In the genomic region with DNA sequence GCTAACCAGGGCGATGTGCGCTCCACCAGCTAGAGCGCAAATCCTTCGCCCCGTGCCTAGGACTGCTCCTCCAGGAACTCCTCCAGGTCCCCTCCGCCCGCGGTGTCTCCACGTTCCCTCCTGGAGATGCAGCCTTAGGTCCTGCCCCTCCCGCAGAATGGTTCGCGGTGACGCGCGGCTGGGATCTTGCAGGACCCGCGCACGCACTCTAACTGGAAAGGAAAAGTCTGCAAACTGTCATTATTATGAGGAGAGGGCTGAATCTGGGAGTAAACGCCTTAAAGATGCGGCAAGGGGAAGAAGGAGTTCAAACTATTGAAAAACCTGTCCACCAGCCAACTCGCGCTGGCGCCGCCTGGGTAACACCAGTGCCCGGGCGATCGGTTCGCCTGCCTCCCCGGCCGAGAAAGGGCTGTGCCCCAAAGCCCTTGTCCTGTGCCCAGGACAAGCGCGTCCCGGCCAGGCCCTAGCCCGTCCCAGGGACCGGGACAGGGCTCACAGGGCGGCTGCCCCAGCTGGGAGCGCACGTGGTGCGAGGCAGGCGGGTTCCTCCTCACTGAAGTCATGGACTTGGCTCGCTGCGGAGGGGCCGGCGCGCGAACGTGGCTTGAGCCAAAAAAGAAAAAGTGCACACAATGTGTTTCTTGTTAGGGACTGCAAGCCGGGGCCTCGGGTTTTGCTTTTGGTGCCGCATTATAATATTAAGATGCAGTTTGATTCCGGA, we compare ENCODE assay signal across 8 cellular contexts. TPM values are rescaled to one million over a fixed set of nuclear protein-coding genes. Genes with fewer than 3 reads are reported as not detected.
DNase-seq lines count a peak whose midpoint lies in the region; ATAC-seq and TF ChIP-seq lines count a peak whose summit lies in the region.

No MANE protein-coding gene starts in this region.

- ATAC-seq in SK-N-SH treated with all-trans-retinoic acid at 6 μM for 48 hours = peak; percentile 26
- ATAC-seq in gastroesophageal sphincter = peak; percentile 72
- no peak for ATAC-seq in GM18505 (IDR thresholded peaks at IDR 0.05; ENCODE audit: unreplicated experiment)

- DNase-seq in AG08396 (ENCODE audit: low spot score) (peak; percentile 88), nephron progenitor cell (peak; percentile 10), NCI-H1436 treated with DMSO at 0.1 percent for 48 hours (lab: John Stamatoyannopoulos, UW) (no peak), DMS153 (lab: John Stamatoyannopoulos, UW) (no peak), NCI-H1417 treated with DMSO at 0.1 percent for 48 hours (lab: John Stamatoyannopoulos, UW) (no peak)

- peak overlapping the region; percentile 22 to 89 for H3K4me3 ChIP-seq in gastroesophageal sphincter

- H3K27ac ChIP-seq in gastroesophageal sphincter = peak overlapping the region; percentile 76 to 99 (median 97)

- no peak for TF ChIP-seq EP300 in gastroesophageal sphincter (IDR thresholded peaks at IDR 0.05)

- H3K27me3 ChIP-seq in gastroesophageal sphincter = no peaks in the 10 kb centered on the region

- TF ChIP-seq CTCF in gastroesophageal sphincter (IDR thresholded peaks at IDR 0.05) = no peak
- TF ChIP-seq CTCF in nephron progenitor cell (IDR thresholded peaks at IDR 0.05) = no peak

- H3K4me1 Mint-ChIP-seq in nephron progenitor cell = peaks cover 62% of the 10 kb centered on the region

- H3K27me3 Mint-ChIP-seq in nephron progenitor cell (ENCODE audit: low read depth, poor library complexity) = no peaks in the 10 kb centered on the region

- H3K4me1 ChIP-seq in gastroesophageal sphincter = peaks cover 0 to 61% (median 16%) of the 10 kb centered on the region in 3 donors

- peaks cover 0 to 13% (median 0%) of the 10 kb centered on the region in 3 donors for H3K9me3 ChIP-seq in gastroesophageal sphincter

- H3K27ac Mint-ChIP-seq in nephron progenitor cell = peak overlapping the region; percentile 100

- no peaks in the 10 kb centered on the region for H3K36me3 ChIP-seq in gastroesophageal sphincter

- peaks cover 24% of the 10 kb centered on the region for H3K36me3 Mint-ChIP-seq in nephron progenitor cell (ENCODE audit: low read depth)

- peak overlapping the region; percentile 55 for H3K4me3 Mint-ChIP-seq in nephron progenitor cell

- WGBS in gastroesophageal sphincter (ENCODE audit: low coverage in 1 of 2), 2 donors = 5% methylated on average over 22 of the region's 51 CpGs; no CpG with 5 or more reads in 1 of the 2 donors

- H3K9me3 Mint-ChIP-seq in nephron progenitor cell = peaks cover 39% of the 10 kb centered on the region

- peak; percentile 46 to 54 for TF ChIP-seq POLR2A in gastroesophageal sphincter (IDR thresholded peaks at IDR 0.05)
- TF ChIP-seq POLR2A in GM18505 (IDR thresholded peaks at IDR 0.05; ENCODE audit: borderline replicate concordance, extremely low read depth, insufficient read depth, insufficient read length) = no peak

TF ChIP-seq in SK-N-SH treated with all-trans-retinoic acid at 6 μM for 48 hours, 23 proteins besides CTCF, POLR2A, EP300 and RAD21 (continues in another document):
- TF ChIP-seq, protein P1, sequence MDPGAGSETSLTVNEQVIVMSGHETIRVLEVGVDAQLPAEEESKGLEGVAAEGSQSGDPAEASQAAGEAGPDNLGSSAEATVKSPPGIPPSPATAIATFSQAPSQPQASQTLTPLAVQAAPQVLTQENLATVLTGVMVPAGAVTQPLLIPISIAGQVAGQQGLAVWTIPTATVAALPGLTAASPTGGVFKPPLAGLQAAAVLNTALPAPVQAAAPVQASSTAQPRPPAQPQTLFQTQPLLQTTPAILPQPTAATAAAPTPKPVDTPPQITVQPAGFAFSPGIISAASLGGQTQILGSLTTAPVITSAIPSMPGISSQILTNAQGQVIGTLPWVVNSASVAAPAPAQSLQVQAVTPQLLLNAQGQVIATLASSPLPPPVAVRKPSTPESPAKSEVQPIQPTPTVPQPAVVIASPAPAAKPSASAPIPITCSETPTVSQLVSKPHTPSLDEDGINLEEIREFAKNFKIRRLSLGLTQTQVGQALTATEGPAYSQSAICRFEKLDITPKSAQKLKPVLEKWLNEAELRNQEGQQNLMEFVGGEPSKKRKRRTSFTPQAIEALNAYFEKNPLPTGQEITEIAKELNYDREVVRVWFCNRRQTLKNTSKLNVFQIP (CRISPR knock-in tag; IDR thresholded peaks at IDR 0.05; ENCODE audit: borderline replicate concordance, low read depth) = no peak
- TF ChIP-seq ZNF8 (CRISPR knock-in tag; IDR thresholded peaks at IDR 0.05) = peak; percentile 47; the same call in 1 of the 2 replicates
- TF ChIP-seq CSDC2 (CRISPR knock-in tag; IDR thresholded peaks at IDR 0.05) = peak; percentile 85
- TF ChIP-seq PPARA (CRISPR knock-in tag; IDR thresholded peaks at IDR 0.05; ENCODE audit: borderline replicate concordance) = no peak
- TF ChIP-seq ISL1 (CRISPR knock-in tag; IDR thresholded peaks at IDR 0.05) = peak; percentile 43; the same call in 1 of the 2 replicates
- 0 out of 2 replicates have a peak, but pooled peaks have one; percentile 9 for TF ChIP-seq BACH2 (CRISPR knock-in tag; IDR thresholded peaks at IDR 0.05; ENCODE audit: borderline replicate concordance)
- TF ChIP-seq, protein P2, sequence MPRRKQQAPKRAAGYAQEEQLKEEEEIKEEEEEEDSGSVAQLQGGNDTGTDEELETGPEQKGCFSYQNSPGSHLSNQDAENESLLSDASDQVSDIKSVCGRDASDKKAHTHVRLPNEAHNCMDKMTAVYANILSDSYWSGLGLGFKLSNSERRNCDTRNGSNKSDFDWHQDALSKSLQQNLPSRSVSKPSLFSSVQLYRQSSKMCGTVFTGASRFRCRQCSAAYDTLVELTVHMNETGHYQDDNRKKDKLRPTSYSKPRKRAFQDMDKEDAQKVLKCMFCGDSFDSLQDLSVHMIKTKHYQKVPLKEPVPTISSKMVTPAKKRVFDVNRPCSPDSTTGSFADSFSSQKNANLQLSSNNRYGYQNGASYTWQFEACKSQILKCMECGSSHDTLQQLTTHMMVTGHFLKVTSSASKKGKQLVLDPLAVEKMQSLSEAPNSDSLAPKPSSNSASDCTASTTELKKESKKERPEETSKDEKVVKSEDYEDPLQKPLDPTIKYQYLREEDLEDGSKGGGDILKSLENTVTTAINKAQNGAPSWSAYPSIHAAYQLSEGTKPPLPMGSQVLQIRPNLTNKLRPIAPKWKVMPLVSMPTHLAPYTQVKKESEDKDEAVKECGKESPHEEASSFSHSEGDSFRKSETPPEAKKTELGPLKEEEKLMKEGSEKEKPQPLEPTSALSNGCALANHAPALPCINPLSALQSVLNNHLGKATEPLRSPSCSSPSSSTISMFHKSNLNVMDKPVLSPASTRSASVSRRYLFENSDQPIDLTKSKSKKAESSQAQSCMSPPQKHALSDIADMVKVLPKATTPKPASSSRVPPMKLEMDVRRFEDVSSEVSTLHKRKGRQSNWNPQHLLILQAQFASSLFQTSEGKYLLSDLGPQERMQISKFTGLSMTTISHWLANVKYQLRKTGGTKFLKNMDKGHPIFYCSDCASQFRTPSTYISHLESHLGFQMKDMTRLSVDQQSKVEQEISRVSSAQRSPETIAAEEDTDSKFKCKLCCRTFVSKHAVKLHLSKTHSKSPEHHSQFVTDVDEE (CRISPR knock-in tag; IDR thresholded peaks at IDR 0.05) = peak; percentile 25; the same call in 1 of the 2 replicates
- no peak; the same call in 1 of the 2 replicates for TF ChIP-seq ZFP30 (CRISPR knock-in tag; IDR thresholded peaks at IDR 0.05)
- TF ChIP-seq ZC3H10 (CRISPR knock-in tag; IDR thresholded peaks at IDR 0.05) = no peak
- no peak for TF ChIP-seq ARNTL (CRISPR knock-in tag; IDR thresholded peaks at IDR 0.05; ENCODE audit: borderline replicate concordance, low read depth)
- TF ChIP-seq, protein P3, sequence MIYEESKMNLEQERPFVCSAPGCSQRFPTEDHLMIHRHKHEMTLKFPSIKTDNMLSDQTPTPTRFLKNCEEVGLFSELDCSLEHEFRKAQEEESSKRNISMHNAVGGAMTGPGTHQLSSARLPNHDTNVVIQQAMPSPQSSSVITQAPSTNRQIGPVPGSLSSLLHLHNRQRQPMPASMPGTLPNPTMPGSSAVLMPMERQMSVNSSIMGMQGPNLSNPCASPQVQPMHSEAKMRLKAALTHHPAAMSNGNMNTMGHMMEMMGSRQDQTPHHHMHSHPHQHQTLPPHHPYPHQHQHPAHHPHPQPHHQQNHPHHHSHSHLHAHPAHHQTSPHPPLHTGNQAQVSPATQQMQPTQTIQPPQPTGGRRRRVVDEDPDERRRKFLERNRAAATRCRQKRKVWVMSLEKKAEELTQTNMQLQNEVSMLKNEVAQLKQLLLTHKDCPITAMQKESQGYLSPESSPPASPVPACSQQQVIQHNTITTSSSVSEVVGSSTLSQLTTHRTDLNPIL (CRISPR knock-in tag; IDR thresholded peaks at IDR 0.05; ENCODE audit: low read depth) = peak; percentile 44; the same call in 1 of the 2 replicates
- TF ChIP-seq, protein P4, sequence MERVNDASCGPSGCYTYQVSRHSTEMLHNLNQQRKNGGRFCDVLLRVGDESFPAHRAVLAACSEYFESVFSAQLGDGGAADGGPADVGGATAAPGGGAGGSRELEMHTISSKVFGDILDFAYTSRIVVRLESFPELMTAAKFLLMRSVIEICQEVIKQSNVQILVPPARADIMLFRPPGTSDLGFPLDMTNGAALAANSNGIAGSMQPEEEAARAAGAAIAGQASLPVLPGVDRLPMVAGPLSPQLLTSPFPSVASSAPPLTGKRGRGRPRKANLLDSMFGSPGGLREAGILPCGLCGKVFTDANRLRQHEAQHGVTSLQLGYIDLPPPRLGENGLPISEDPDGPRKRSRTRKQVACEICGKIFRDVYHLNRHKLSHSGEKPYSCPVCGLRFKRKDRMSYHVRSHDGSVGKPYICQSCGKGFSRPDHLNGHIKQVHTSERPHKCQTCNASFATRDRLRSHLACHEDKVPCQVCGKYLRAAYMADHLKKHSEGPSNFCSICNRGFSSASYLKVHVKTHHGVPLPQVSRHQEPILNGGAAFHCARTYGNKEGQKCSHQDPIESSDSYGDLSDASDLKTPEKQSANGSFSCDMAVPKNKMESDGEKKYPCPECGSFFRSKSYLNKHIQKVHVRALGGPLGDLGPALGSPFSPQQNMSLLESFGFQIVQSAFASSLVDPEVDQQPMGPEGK (CRISPR knock-in tag; IDR thresholded peaks at IDR 0.05; ENCODE audit: borderline replicate concordance) = 0 out of 2 replicates have a peak, but pooled peaks have one; percentile 32
- peak; percentile 61; the same call in 1 of the 2 replicates for TF ChIP-seq TCF4 (CRISPR knock-in tag; IDR thresholded peaks at IDR 0.05; ENCODE audit: borderline replicate concordance)
- TF ChIP-seq SNAI2 (CRISPR knock-in tag; IDR thresholded peaks at IDR 0.05) = peak; percentile 72; the same call in 1 of the 2 replicates
- no peak for TF ChIP-seq RARB (CRISPR knock-in tag; IDR thresholded peaks at IDR 0.05)
- TF ChIP-seq ZNF70 (CRISPR knock-in tag; IDR thresholded peaks at IDR 0.05) = no peak
- TF ChIP-seq GLIS3 (CRISPR knock-in tag; IDR thresholded peaks at IDR 0.05) = no peak
- no peak for TF ChIP-seq OSR1 (CRISPR knock-in tag; IDR thresholded peaks at IDR 0.05)

RNA-seq across cellular contexts. Expression of a gene that starts 5.5 kb away (rescaled TPM):
- total RNA-seq in gastroesophageal sphincter = 100 to 1,000 TPM; 142 to 384 (median 169) TPM

Comparison
In these comparisons a context has a peak if more than half of its experiments do, and no peak if none do; other contexts are left out.
1. DNase-seq: peak in AG08396 (single experiment) and nephron progenitor cell (single experiment); none in NCI-H1436 treated with DMSO at 0.1 percent for 48 hours (single experiment), DMS153 (single experiment) and NCI-H1417 treated with DMSO at 0.1 percent for 48 hours (single experiment).